In the genomic region with DNA sequence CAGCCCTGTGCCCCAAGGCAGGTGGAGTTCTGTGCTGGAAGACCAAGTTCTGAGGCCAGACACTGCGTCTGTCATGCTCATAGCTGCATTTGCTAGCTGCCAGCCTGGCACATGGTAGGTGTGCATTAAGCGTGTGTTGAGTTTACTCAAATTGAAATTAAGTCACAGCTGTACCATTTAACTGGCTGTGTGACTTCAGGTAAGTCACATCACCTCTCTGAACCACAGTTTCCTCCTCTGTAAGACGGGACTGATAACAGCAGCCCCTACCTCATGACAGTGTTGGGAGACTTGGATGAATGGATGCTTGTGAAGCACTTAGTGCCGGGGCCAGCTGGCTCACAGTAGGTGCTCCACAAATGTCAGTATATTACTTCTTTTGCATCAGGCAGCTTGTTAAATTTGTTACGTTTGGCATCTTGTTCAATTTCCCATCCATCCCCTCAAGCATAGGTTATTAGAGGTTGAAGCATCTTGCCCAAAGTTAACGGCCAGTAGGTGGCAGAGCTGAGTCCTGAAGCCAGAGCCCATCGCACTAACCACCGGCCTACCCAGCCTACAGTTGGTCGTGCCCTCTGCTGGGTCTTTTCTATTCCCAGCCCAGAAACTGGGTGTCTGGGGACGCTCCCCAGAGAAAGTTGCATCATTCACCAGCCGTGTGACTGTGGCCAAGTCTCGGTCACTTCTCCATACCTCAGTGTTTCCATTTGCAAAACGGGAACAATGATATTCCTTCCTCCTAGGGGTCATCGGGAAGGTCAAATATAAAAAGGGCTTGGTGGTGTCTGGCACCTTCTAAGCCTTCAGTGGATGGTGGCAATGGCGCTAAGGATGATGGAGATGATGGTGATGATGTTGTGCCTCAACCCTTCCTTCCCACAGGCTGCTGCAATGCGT, we compare ENCODE assay signal across 8 cellular contexts. TPM values are rescaled to one million over a fixed set of nuclear protein-coding genes. Genes with fewer than 3 reads are reported as not detected.
DNase-seq lines count a peak whose midpoint lies in the region; ATAC-seq, FAIRE-seq and TF ChIP-seq lines count a peak whose summit lies in the region.

No MANE protein-coding gene starts in this region.

- intact Hi-C loops in OCI-LY7 (cut with micrococcal nuclease; ENCODE audit: unreplicated experiment): loop anchor here (1.0 kb wide), 2 partner anchors 67 to 209 kb away; a partner anchor contains a TSS

- no peaks in the 10 kb centered on the region for H4K20me1 ChIP-seq in OCI-LY7 (ENCODE audit: insufficient read depth, low read length)

- no peaks in the 10 kb centered on the region for H3K36me3 Mint-ChIP-seq in activated T-cell treated with anti-CD3 and anti-CD28 coated beads, Interleukin-2, amount 50 U/mL, for 24 hours (ENCODE audit: low read depth)

- H2AFZ ChIP-seq in OCI-LY7 (ENCODE audit: low read length): peak overlapping the region; percentile 7; the same call in 1 of the 2 replicates

- WGBS in small intestine, 3 donors: 52 to 56% (median 53%) methylated on average over 16 of the region's 16 CpGs

- no peaks in the 10 kb centered on the region for H3K9me3 Mint-ChIP-seq in activated T-cell treated with anti-CD3 and anti-CD28 coated beads, Interleukin-2, amount 50 U/mL, for 24 hours

- no peak overlapping the region for H3K4me2 ChIP-seq in OCI-LY7 (ENCODE audit: low read length)

- H3K4me1 Mint-ChIP-seq in activated T-cell treated with anti-CD3 and anti-CD28 coated beads, Interleukin-2, amount 50 U/mL, for 24 hours (ENCODE audit: low read depth): peaks cover 5% of the 10 kb centered on the region

- H3K9me3 ChIP-seq in OCI-LY7 (ENCODE audit: low read length) (no peaks in the 10 kb centered on the region), small intestine (ENCODE audit: control insufficient read depth, low read depth) (no peaks in the 10 kb centered on the region)

- no TSS peak for BruUV-seq in OCI-LY7 (replicated peaks; lab: Mats Ljungman, UMichigan)

- TF ChIP-seq CTCF in 22Rv1 (IDR thresholded peaks at IDR 0.05) (peak; percentile 95), OCI-LY7 (conservative IDR thresholded peaks at IDR 0.05; ENCODE audit: low read length) (peak; percentile 91), foreskin keratinocyte (conservative IDR thresholded peaks at IDR 0.05) (peak; percentile 68)

- H3K27me3 Mint-ChIP-seq in activated T-cell treated with anti-CD3 and anti-CD28 coated beads, Interleukin-2, amount 50 U/mL, for 24 hours: no peaks in the 10 kb centered on the region

- no peaks in the 10 kb centered on the region for H3K27me3 ChIP-seq in foreskin keratinocyte
- H3K27me3 ChIP-seq in small intestine (ENCODE audit: control insufficient read depth in 2 of 2, insufficient read depth in 2 of 2, low read length in 2 of 2): peaks cover 0 to 2% of the 10 kb centered on the region in 2 donors

- peak; percentile 92 for FAIRE-seq in GM19239 (lab: Jason Lieb, UNC)
- no peak for FAIRE-seq in small intestine (lab: Jason Lieb, UNC)

- H3K27ac Mint-ChIP-seq in activated T-cell treated with anti-CD3 and anti-CD28 coated beads, Interleukin-2, amount 50 U/mL, for 24 hours: no peak overlapping the region

- DNase-seq in GM19239 (ENCODE audit: insufficient read length, low spot score) (peak; percentile 56), OCI-LY7 (ENCODE audit: low spot score) (peak; percentile 72), foreskin keratinocyte (peak in 1 of 2 donors; percentile 17), small intestine (peak; percentile 46)
- DNase-seq in activated T-cell treated with anti-CD3 and anti-CD28 coated beads, Interleukin-2, amount 50 U/mL, for 24 hours: peak; percentile 73

- H3K27ac ChIP-seq in 22Rv1 (no peak overlapping the region), OCI-LY7 (ENCODE audit: low read depth, low read length, poor library complexity, severe bottlenecking) (no peak overlapping the region), foreskin keratinocyte (no peak overlapping the region), small intestine (ENCODE audit: low read depth in 1 of 2, low read length in 1 of 2) (no peak overlapping the region)

- H3K4me1 ChIP-seq in OCI-LY7 (ENCODE audit: insufficient read depth, low read length, poor library complexity, severe bottlenecking): no peaks in the 10 kb centered on the region
- H3K4me1 ChIP-seq in foreskin keratinocyte: no peaks in the 10 kb centered on the region
- no peaks in the 10 kb centered on the region for H3K4me1 ChIP-seq in small intestine (ENCODE audit: control insufficient read depth in 2 of 2, insufficient read depth in 1 of 2, low read depth in 1 of 2, low read length in 1 of 2)

- POLR2A ChIA-PET in OCI-LY7 (lab: Charles Lee): interaction anchor here (0.5 to 1.8 kb wide), 5 partner anchors 47 to 209 kb away, joined by 3 to 6 read pairs (median 3); a partner anchor contains a TSS

- H3K9me2 ChIP-seq in OCI-LY7 (ENCODE audit: insufficient read depth, low read length): no peaks in the 10 kb centered on the region

- H3K79me2 ChIP-seq in OCI-LY7 (ENCODE audit: insufficient read depth, low read depth, low read length): no peaks in the 10 kb centered on the region

- no peak overlapping the region for H3K4me3 ChIP-seq in OCI-LY7 (ENCODE audit: low read depth, low read length, poor library complexity, severe bottlenecking)
- no peak overlapping the region for H3K4me3 ChIP-seq in small intestine (ENCODE audit: low read depth in 1 of 2, low read length in 2 of 2)

- H3K4me3 Mint-ChIP-seq in activated T-cell treated with anti-CD3 and anti-CD28 coated beads, Interleukin-2, amount 50 U/mL, for 24 hours: no peak overlapping the region

- CTCF ChIA-PET in OCI-LY7 (lab: Charles Lee; ENCODE audit: unreplicated experiment): interaction anchor here (0.6 to 1.8 kb wide), 6 partner anchors 67 to 1892 kb away, joined by 3 to 8 read pairs (median 3); a partner anchor contains a TSS

- ATAC-seq in foreskin keratinocyte (peak; percentile 41), HG02981 (IDR thresholded peaks at IDR 0.05; ENCODE audit: unreplicated experiment) (no peak), GM18870 (IDR thresholded peaks at IDR 0.05; ENCODE audit: unreplicated experiment) (no peak)

- H3K36me3 ChIP-seq in OCI-LY7 (ENCODE audit: insufficient read depth, low read length) (no peaks in the 10 kb centered on the region), small intestine (ENCODE audit: control insufficient read depth in 2 of 2, insufficient read depth in 2 of 2, low read length in 2 of 2) (no peaks in the 10 kb centered on the region)

RNA-seq across cellular contexts. Expression of a gene that starts 4.5 kb away (rescaled TPM):
- total RNA-seq in OCI-LY7 (2014; rRNA removed; shearing (Covaris generic)): not detected in 2 replicates
- total RNA-seq in OCI-LY7 (2022) (not detected in 2 replicates), foreskin keratinocyte (not detected in 2 replicates)
- polyA plus RNA-seq in foreskin keratinocyte (not detected in 2 replicates), small intestine (not detected)

RNA-seq across cellular contexts. Expression of a gene that starts 27.0 kb away (rescaled TPM):
- 5.3 and 8.0 TPM in 2 replicates for total RNA-seq in OCI-LY7 (2014; rRNA removed; shearing (Covaris generic))
- total RNA-seq in OCI-LY7 (2022) (16.6 and 17.2 TPM in 2 replicates), foreskin keratinocyte (26.0 and 32.1 TPM in 2 replicates)
- polyA plus RNA-seq in foreskin keratinocyte (4.8 and 6.3 TPM in 2 replicates), small intestine (1 to 10 TPM; 1.6 to 7.0 (median 2.2) TPM)
